ENCODE assay signal across 10 cellular contexts in genomic region chr19:13872339-13872694, GRCh38. TPM values are rescaled to one million over a fixed set of nuclear protein-coding genes. Genes with fewer than 3 reads are reported as not detected.
DNase-seq lines count a peak whose midpoint lies in the region; ATAC-seq and TF ChIP-seq lines count a peak whose summit lies in the region.
"Had no signal": no experiment of that assay in that cellular context is flagged by ENCODE, and none has a peak within 500 bp of the region (broad histone marks: within the 10 kb centered on the region; RNA-seq: fewer than 3 reads in every experiment).

No MANE protein-coding gene starts in this region.

- H3K4me3 Mint-ChIP-seq in activated CD8-positive, alpha-beta T cell treated with anti-CD3 and anti-CD28 coated beads, Interleukin-2, amount 10 ng/mL, durations not matched to agents 7 days and 5 days = peak overlapping the region; percentile 62

- ATAC-seq in Right ventricle myocardium superior (ENCODE audit: poor library complexity) = no peak
- ATAC-seq in activated CD8-positive, alpha-beta T cell treated with anti-CD3 and anti-CD28 coated beads, Interleukin-2, amount 10 ng/mL, durations not matched to agents 7 days and 5 days = no peak
- no peak for ATAC-seq in GM21367 (IDR thresholded peaks at IDR 0.05; ENCODE audit: unreplicated experiment)

- no peaks in the 10 kb centered on the region for H3K36me3 Mint-ChIP-seq in activated CD8-positive, alpha-beta T cell treated with anti-CD3 and anti-CD28 coated beads, Interleukin-2, amount 10 ng/mL, durations not matched to agents 7 days and 5 days (ENCODE audit: low read depth)

- H3K36me3 ChIP-seq in cardiac muscle cell (no peaks in the 10 kb centered on the region), iPS-20b (ENCODE audit: insufficient read depth, low read depth, low read length) (no peaks in the 10 kb centered on the region), subcutaneous abdominal adipose tissue (ENCODE audit: control insufficient read depth in 5 of 5, insufficient read depth in 5 of 5, low read length in 5 of 5) (no peaks in the 10 kb centered on the region), brain microvascular endothelial cell (replicated peaks) (no peaks in the 10 kb centered on the region)

- POLR2A ChIA-PET in activated CD8-positive, alpha-beta T cell treated with anti-CD3 and anti-CD28 coated beads, Interleukin-2, amount 10 ng/mL, durations not matched to agents 7 days and 5 days (lab: Charles Lee) = interaction anchor here (0.8 to 1.0 kb wide), 2 partner anchors 26 to 646 kb away, joined by 3 to 4 read pairs; partner anchors contain the start of gene DNAJB1

- peaks cover 9% of the 10 kb centered on the region for H3K27me3 Mint-ChIP-seq in activated CD8-positive, alpha-beta T cell treated with anti-CD3 and anti-CD28 coated beads, Interleukin-2, amount 10 ng/mL, durations not matched to agents 7 days and 5 days (ENCODE audit: low read depth)

- TF ChIP-seq CTCF in cardiac muscle cell (IDR thresholded peaks at IDR 0.05; ENCODE audit: low read depth, low read length) = no peak
- no peak for TF ChIP-seq CTCF in brain microvascular endothelial cell (IDR thresholded peaks at IDR 0.05; ENCODE audit: low read depth, low read length, missing control alignments)

- no peaks in the 10 kb centered on the region for H3K4me1 ChIP-seq in cardiac muscle cell (ENCODE audit: low read depth)
- 0 out of 2 replicates have a peak, but pooled peaks cover 3% of the 10 kb centered on the region for H3K4me1 ChIP-seq in iPS-20b (ENCODE audit: insufficient read depth, low read length)
- peaks cover 2 to 20% (median 13%) of the 10 kb centered on the region in 5 donors for H3K4me1 ChIP-seq in subcutaneous abdominal adipose tissue (ENCODE audit: control insufficient read depth in 5 of 5, insufficient read depth in 5 of 5, low read length in 5 of 5)

- H3K9me3 Mint-ChIP-seq in activated CD8-positive, alpha-beta T cell treated with anti-CD3 and anti-CD28 coated beads, Interleukin-2, amount 10 ng/mL, durations not matched to agents 7 days and 5 days (ENCODE audit: insufficient read depth) = no peaks in the 10 kb centered on the region

- CTCF ChIA-PET in activated CD8-positive, alpha-beta T cell treated with anti-CD3 and anti-CD28 coated beads, Interleukin-2, amount 10 ng/mL, durations not matched to agents 7 days and 5 days (lab: Charles Lee) = interaction anchor here (1.4 to 4.2 kb wide), 5 partner anchors 9 to 200 kb away, joined by 3 to 18 read pairs (median 8); partner anchors contain the start of gene MISP3

- peak overlapping the region; percentile 28 for H3K4me3 ChIP-seq in cardiac muscle cell
- H3K4me3 ChIP-seq in iPS-20b (ENCODE audit: low read length) = peak overlapping the region; percentile 43; the same call in 1 of the 2 replicates
- H3K4me3 ChIP-seq in subcutaneous abdominal adipose tissue (ENCODE audit: low read depth in 1 of 5, low read length in 5 of 5) = peak overlapping the region in 4 of 5 donors; percentile 17 to 60 (median 52)
- H3K4me3 ChIP-seq in brain microvascular endothelial cell (ENCODE audit: low read depth, low read length) = no peak overlapping the region

- peaks cover 20% of the 10 kb centered on the region for H3K27me3 ChIP-seq in cardiac muscle cell
- H3K27me3 ChIP-seq in iPS-20b (ENCODE audit: insufficient read depth, low read length) = peaks cover 96% of the 10 kb centered on the region
- H3K27me3 ChIP-seq in subcutaneous abdominal adipose tissue (ENCODE audit: control insufficient read depth in 5 of 5, insufficient read depth in 4 of 5, low read length in 5 of 5) = peaks cover 0 to 2% (median 0%) of the 10 kb centered on the region in 5 donors
- H3K27me3 ChIP-seq in brain microvascular endothelial cell (replicated peaks) = no peaks in the 10 kb centered on the region

- DNase-seq in cardiac muscle cell (ENCODE audit: low read depth in 1 of 2, low spot score in 1 of 2) (no peak), Right ventricle myocardium superior (no peak), HuH-7.5 (ENCODE audit: low spot score) (no peak), brain microvascular endothelial cell (no peak)
- no peak for DNase-seq in activated CD8-positive, alpha-beta T cell treated with anti-CD3 and anti-CD28 coated beads, Interleukin-2, amount 10 ng/mL, durations not matched to agents 7 days and 5 days

- H3K9me3 ChIP-seq in cardiac muscle cell (ENCODE audit: low read depth) (no peaks in the 10 kb centered on the region), iPS-20b (ENCODE audit: insufficient read depth, low read depth, low read length) (no peaks in the 10 kb centered on the region), subcutaneous abdominal adipose tissue (ENCODE audit: control insufficient read depth in 5 of 5, low read length in 5 of 5) (no peaks in the 10 kb centered on the region)

- no peak overlapping the region for H3K9ac ChIP-seq in iPS-20b (ENCODE audit: low read depth, low read length)
- H3K9ac ChIP-seq in subcutaneous abdominal adipose tissue (ENCODE audit: low read length in 5 of 5) = peak overlapping the region in 3 of 5 donors; percentile 35 to 39 (median 37)

- H3K27ac Mint-ChIP-seq in activated CD8-positive, alpha-beta T cell treated with anti-CD3 and anti-CD28 coated beads, Interleukin-2, amount 10 ng/mL, durations not matched to agents 7 days and 5 days = no peak overlapping the region

- peaks cover 11% of the 10 kb centered on the region for H3K4me1 Mint-ChIP-seq in activated CD8-positive, alpha-beta T cell treated with anti-CD3 and anti-CD28 coated beads, Interleukin-2, amount 10 ng/mL, durations not matched to agents 7 days and 5 days (ENCODE audit: low read depth)

- H3K27ac ChIP-seq in cardiac muscle cell = no peak overlapping the region
- no peak overlapping the region for H3K27ac ChIP-seq in iPS-20b (ENCODE audit: low read length)
- H3K27ac ChIP-seq in subcutaneous abdominal adipose tissue (ENCODE audit: low read depth, low read length) = no peak overlapping the region
- no peak overlapping the region for H3K27ac ChIP-seq in brain microvascular endothelial cell
- H3K27ac ChIP-seq: C4-2B had no signal

- in situ Hi-C loops in brain microvascular endothelial cell (cut with HindIII; ENCODE audit: low pct_ligation_motif_present, low sequenced_read_pairs) = no loop called here

- intact Hi-C loops in Right ventricle myocardium superior (cut with DNase I) = no loop called here

RNA-seq across cellular contexts. Expression of gene NANOS3, which starts 4.6 kb away (rescaled TPM):
- 0.39 and 2.0 TPM in 2 replicates for total RNA-seq in cardiac muscle cell
- 0.86 and 1.6 TPM in 2 replicates for polyA plus RNA-seq in cardiac muscle cell
- 1.8 TPM for total RNA-seq in Right ventricle myocardium superior
- under 1 TPM; 0.60 to 0.90 TPM for total RNA-seq in activated CD8-positive, alpha-beta T cell treated with anti-CD3 and anti-CD28 coated beads, Interleukin-2, amount 10 ng/mL, durations not matched to agents 7 days and 5 days
- total RNA-seq: omental fat pad had no signal

RNA-seq across cellular contexts. Expression of gene BRME1, which starts 33.6 kb away (rescaled TPM):
- 4.0 and 8.8 TPM in 2 replicates for total RNA-seq in cardiac muscle cell
- polyA plus RNA-seq in cardiac muscle cell = 3.0 and 8.2 TPM in 2 replicates
- 0.81 TPM for total RNA-seq in Right ventricle myocardium superior
- 1 to 10 TPM; 4.2 to 5.0 TPM for total RNA-seq in activated CD8-positive, alpha-beta T cell treated with anti-CD3 and anti-CD28 coated beads, Interleukin-2, amount 10 ng/mL, durations not matched to agents 7 days and 5 days

RNA-seq across cellular contexts. Expression of gene CC2D1A, which starts 33.7 kb away (rescaled TPM):
- total RNA-seq in cardiac muscle cell (43.2 and 46.6 TPM in 2 replicates), Right ventricle myocardium superior (20.0 TPM)
- polyA plus RNA-seq in cardiac muscle cell = 41.5 and 42.5 TPM in 2 replicates
- 10 to 100 TPM; 27.8 to 28.9 TPM for total RNA-seq in activated CD8-positive, alpha-beta T cell treated with anti-CD3 and anti-CD28 coated beads, Interleukin-2, amount 10 ng/mL, durations not matched to agents 7 days and 5 days
